ENCODE assay signal across 37 cellular contexts in genomic region chr10:11760861-11761260, GRCh38. TPM values are rescaled to one million over a fixed set of nuclear protein-coding genes. Genes with fewer than 3 reads are reported as not detected.
"Had no signal": no experiment of that assay in that cellular context is flagged by ENCODE, and none has a peak within 500 bp of the region (broad histone marks: within the 10 kb centered on the region; RNA-seq: fewer than 3 reads in every experiment).

No MANE protein-coding gene starts in this region.

- H3K9me3 Mint-ChIP-seq: activated B cell treated with CpG ODN at 0.5 μM for 24 hours; activated CD4-positive, alpha-beta memory T cell treated with anti-CD3 and anti-CD28 coated beads for 36 hours; activated naive CD4-positive, alpha-beta T cell treated with anti-CD3 and anti-CD28 coated beads for 36 hours; activated naive CD4-positive, alpha-beta T cell treated with anti-CD3 and anti-CD28 coated beads, Interleukin-2, amount 50 U/mL, for 72 hours; activated T-cell treated with anti-CD3 and anti-CD28 coated beads, Interleukin-2, amount 50 U/mL, for 4 hours; activated T-helper 1 cell treated with anti-CD3 and anti-CD28 coated beads, Interleukin-12 subunit alpha, Interleukin-12 subunit beta, Interleukin-2, Interleukin-4 antibody, amounts not matched to agents 30 ng/mL and 10 ng/mL and 1 ng/mL, durations not matched to agents 14 hours and 24 hours and 36 hours; brain had no signal

- H3K36me3 Mint-ChIP-seq: activated CD4-positive, alpha-beta memory T cell treated with anti-CD3 and anti-CD28 coated beads for 36 hours; activated naive CD4-positive, alpha-beta T cell treated with anti-CD3 and anti-CD28 coated beads, Interleukin-2, amount 50 U/mL, for 72 hours; brain had no signal

- H3K27me3 Mint-ChIP-seq: activated B cell treated with CpG ODN at 0.5 μM for 24 hours; activated CD4-positive, alpha-beta memory T cell treated with anti-CD3 and anti-CD28 coated beads for 36 hours; brain had no signal

- H3K27ac ChIP-seq: adrenal gland, Peyer's patch, VCaP had no signal

- H3K4me3 ChIP-seq: adrenal gland, MG63, Peyer's patch had no signal

- H3K27ac Mint-ChIP-seq: activated B cell treated with CpG ODN at 0.5 μM for 24 hours; activated CD4-positive, alpha-beta memory T cell treated with anti-CD3 and anti-CD28 coated beads for 36 hours; activated naive CD4-positive, alpha-beta T cell treated with anti-CD3 and anti-CD28 coated beads for 36 hours; activated naive CD4-positive, alpha-beta T cell treated with anti-CD3 and anti-CD28 coated beads, Interleukin-2, amount 50 U/mL, for 72 hours; activated T-helper 1 cell treated with anti-CD3 and anti-CD28 coated beads, Interleukin-12 subunit alpha, Interleukin-12 subunit beta, Interleukin-2, Interleukin-4 antibody, amounts not matched to agents 30 ng/mL and 10 ng/mL and 1 ng/mL, durations not matched to agents 14 hours and 24 hours and 36 hours; brain had no signal

- H3K27me3 ChIP-seq: adrenal gland, MG63, Peyer's patch had no signal

- ATAC-seq: activated naive CD4-positive, alpha-beta T cell treated with anti-CD3 and anti-CD28 coated beads, Interleukin-2, amount 50 U/mL, for 72 hours; activated T-cell treated with anti-CD3 and anti-CD28 coated beads, Interleukin-2, amount 50 U/mL, for 4 hours; PC-3 had no signal

- H3K9me3 ChIP-seq: adrenal gland, MG63, Peyer's patch had no signal

- H3K4me3 Mint-ChIP-seq: activated B cell treated with CpG ODN at 0.5 μM for 24 hours; activated CD4-positive, alpha-beta memory T cell treated with anti-CD3 and anti-CD28 coated beads for 36 hours; activated naive CD4-positive, alpha-beta T cell treated with anti-CD3 and anti-CD28 coated beads for 36 hours; activated T-cell treated with anti-CD3 and anti-CD28 coated beads, Interleukin-2, amount 50 U/mL, for 4 hours; activated T-helper 1 cell treated with anti-CD3 and anti-CD28 coated beads, Interleukin-12 subunit alpha, Interleukin-12 subunit beta, Interleukin-2, Interleukin-4 antibody, amounts not matched to agents 30 ng/mL and 10 ng/mL and 1 ng/mL, durations not matched to agents 14 hours and 24 hours and 36 hours; brain had no signal

- H3K36me3 ChIP-seq: Peyer's patch had no signal

- DNase-seq: activated B cell treated with CpG ODN at 0.5 μM for 24 hours; activated CD4-positive, alpha-beta memory T cell treated with anti-CD3 and anti-CD28 coated beads for 36 hours; activated CD4-positive, alpha-beta T cell treated with anti-CD3 and anti-CD28 coated beads for 4 hours; activated CD4-positive, alpha-beta T cell treated with anti-CD3 and anti-CD28 coated beads, Interleukin-2, amount 50 U/mL, for 1 hour; activated CD4-positive, CD25-positive, alpha-beta regulatory T cell treated with anti-CD3 and anti-CD28 coated beads, Interleukin-2, amount 50 U/mL, for 72 hours; activated CD8-positive, alpha-beta memory T cell treated with anti-CD3 and anti-CD28 coated beads, Interleukin-2, amount 50 U/mL, for 4 hours; activated gamma-delta T cell treated with Interleukin-2 at 50 U/mL for 16 hours; activated naive CD4-positive, alpha-beta T cell treated with anti-CD3 and anti-CD28 coated beads for 36 hours; activated T-cell treated with anti-CD3 and anti-CD28 coated beads for 4 hours; activated T-cell treated with anti-CD3 and anti-CD28 coated beads, Interleukin-2, amount 50 U/mL, for 4 hours; adrenal gland; Kasumi-1; KG1; MG63; NCI-H1048; NCI-H1105 treated with DMSO at 0.1 percent for 48 hours; NCI-H1436; NCI-H1694; NCI-H1930; NCI-H2081 treated with DMSO at 0.1 percent for 48 hours; NCI-H226; NCI-H446 treated with DMSO at 0.1 percent for 48 hours; NCI-H524; NCI-H69; NCI-H82; NK-92 treated with Interleukin-12 subunit alpha and Interleukin-12 subunit beta, amount 100 ng/mL, for 24 hours; PC-3; Peyer's patch; RPMI8226; SW 1271; T-helper 1 cell; T-helper 2 cell; T-helper 9 cell had no signal

RNA-seq across cellular contexts. Expression of gene ECHDC3, which starts 18.7 kb away (rescaled TPM):
- total RNA-seq: PC-3 had no signal
